In genomic region chr10:132302421-132302820, GRCh38 we compare ENCODE assay signal across 15 cellular contexts. TPM values are rescaled to one million over a fixed set of nuclear protein-coding genes. Genes with fewer than 3 reads are reported as not detected.
A peak's percentile ranks its signal among the peaks of the same experiment; 100 is the strongest.
DNase-seq lines count a peak whose midpoint lies in the region; ATAC-seq and TF ChIP-seq lines count a peak whose summit lies in the region.
"Had no signal": no experiment of that assay in that cellular context is flagged by ENCODE, and none has a peak within 500 bp of the region (broad histone marks: within the 10 kb centered on the region; RNA-seq: fewer than 3 reads in every experiment).

No MANE protein-coding gene starts in this region.

- H3K79me1 ChIP-seq in H9 (ENCODE audit: insufficient read depth, low read depth, low read length, poor library complexity, severe bottlenecking) = no peaks in the 10 kb centered on the region

- no peak for TF ChIP-seq CTCF in HEK293 (tag by site-specific recombination; IDR thresholded peaks at IDR 0.05)
- TF ChIP-seq CTCF in dorsolateral prefrontal cortex (IDR thresholded peaks at IDR 0.05 in 54 of 56, conservative IDR thresholded peaks at IDR 0.05 in 2 of 56; ENCODE audit: low read depth in 1 of 56, partially characterized antibody in 56 of 56) = no peak
- no peak for TF ChIP-seq CTCF in H9 (conservative IDR thresholded peaks at IDR 0.05)

- CTCF ChIA-PET in HEK293 (lab: Yijun Ruan, JAX) = no interaction called here

- H2BK12ac ChIP-seq in H9 (ENCODE audit: insufficient read length, low read depth, low read length) = no peak overlapping the region

- peaks cover 14 to 17% of the 10 kb centered on the region in 2 experiments for H3K9me3 Mint-ChIP-seq in H9

- no peak overlapping the region for H3K23ac ChIP-seq in H9 (ENCODE audit: insufficient read length, low read depth, low read length)

- no peak overlapping the region for H4K8ac ChIP-seq in H9 (replicated peaks; ENCODE audit: insufficient read length, low read depth, low read length)

- H3T11ph ChIP-seq in H9 (ENCODE audit: low read length) = no peak overlapping the region

- no peak overlapping the region for H3K27ac ChIP-seq in BLaER1
- no peak overlapping the region for H3K27ac ChIP-seq in HEK293 (ENCODE audit: extremely low read depth, low read depth, low read length)
- peak overlapping the region in 48 of 59 donors; percentile 6 to 88 (median 72) for H3K27ac ChIP-seq in dorsolateral prefrontal cortex
- no peak overlapping the region for H3K27ac ChIP-seq in H9 (ENCODE audit: insufficient read length, low read depth, low read length)
- H3K27ac ChIP-seq: C4-2B, PC-9 had no signal

- no peak overlapping the region for H3K56ac ChIP-seq in H9 (ENCODE audit: insufficient read length, low read depth, low read length)

- no peak overlapping the region for H3K14ac ChIP-seq in H9 (ENCODE audit: insufficient read depth, low read length)

- no peak overlapping the region for H2AFZ ChIP-seq in H9 (ENCODE audit: low read length)
- H2AFZ ChIP-seq: PC-9 had no signal

- no peak overlapping the region for H4K91ac ChIP-seq in H9 (ENCODE audit: insufficient read length, low read depth, low read length)

- H3K4ac ChIP-seq in H9 (ENCODE audit: low read depth, low read length) = no peak overlapping the region

- no peak for ATAC-seq in sciatic nerve

- H3K18ac ChIP-seq in H9 (ENCODE audit: insufficient read length, low read depth, low read length) = no peak overlapping the region

- peaks cover 11 to 17% (median 11%) of the 10 kb centered on the region in 3 experiments for H3K36me3 Mint-ChIP-seq in H9 (ENCODE audit: insufficient read depth in 1 of 3, low read depth in 3 of 3)

- no peak overlapping the region for H2BK15ac ChIP-seq in H9 (ENCODE audit: low read depth, low read length)

- H3K9me3 ChIP-seq in BLaER1 (peaks cover 17% of the 10 kb centered on the region), HEK293 (ENCODE audit: control insufficient read depth, insufficient read depth, low read depth, low read length) (no peaks in the 10 kb centered on the region; the same call in 1 of the 2 replicates), H9 (ENCODE audit: control insufficient read depth, low read depth, low read length) (peaks cover 8% of the 10 kb centered on the region)

- DNase-seq in dorsolateral prefrontal cortex = peak in 1 of 10 donors; percentile 34
- DNase-seq in sciatic nerve (ENCODE audit: low spot score) = peak; percentile 52
- no peak for DNase-seq in central memory CD4-positive, alpha-beta T cell
- no peak for DNase-seq in COR-L47 (lab: John Stamatoyannopoulos, UW)
- DNase-seq in H9 = no peak
- DNase-seq: DMS79, IMR-90, NCI-H1048, NCI-H1436, NCI-H2029, NCI-H526, PC-9 had no signal

- H3K4me2 ChIP-seq in BLaER1 = peak overlapping the region; percentile 95
- no peak overlapping the region for H3K4me2 ChIP-seq in H9 (ENCODE audit: insufficient read depth, insufficient read length, low read length)
- H3K4me2 ChIP-seq: PC-9 had no signal

- H3K9ac ChIP-seq in BLaER1 (no peak overlapping the region), H9 (ENCODE audit: extremely low read depth, insufficient read length, low read length) (no peak overlapping the region)

- H3K27me3 ChIP-seq in BLaER1 = peaks cover 45% of the 10 kb centered on the region
- H3K27me3 ChIP-seq in dorsolateral prefrontal cortex = no peaks in the 10 kb centered on the region
- H3K27me3 ChIP-seq in H9 (ENCODE audit: insufficient read depth, low read length) = peaks cover 3% of the 10 kb centered on the region; the same call in 1 of the 2 replicates

- 0 out of 2 replicates have a peak, but pooled peaks cover 6% of the 10 kb centered on the region for H3K36me3 ChIP-seq in BLaER1
- H3K36me3 ChIP-seq in HEK293 (ENCODE audit: control insufficient read depth in 2 of 2, insufficient read depth in 1 of 2, low read length in 2 of 2) = no peaks in the 10 kb centered on the region

- H3K4me1 Mint-ChIP-seq in H9 = peaks cover 13 to 18% of the 10 kb centered on the region in 2 experiments

- peaks cover 48% of the 10 kb centered on the region for H4K20me1 ChIP-seq in BLaER1
- no peaks in the 10 kb centered on the region for H4K20me1 ChIP-seq in H9 (ENCODE audit: control insufficient read depth, insufficient read depth, insufficient read length)

- H3K4me3 ChIP-seq in BLaER1 (no peak overlapping the region), HEK293 (ENCODE audit: low read depth, low read length) (no peak overlapping the region), dorsolateral prefrontal cortex (no peak overlapping the region)
- H3K4me3 ChIP-seq: PC-9 had no signal

- H2AK5ac ChIP-seq in H9 (ENCODE audit: insufficient read length, low read length) = no peak overlapping the region

- H3K4me3 Mint-ChIP-seq in H9 = no peak overlapping the region

- intact Hi-C loops in dorsolateral prefrontal cortex (cut with DNase I) (loop anchor here in 1 of 2 donors (5.0 kb wide), 1 partner anchor 60 kb away; no protein-coding TSS in a partner anchor), sciatic nerve (cut with DNase I) (no loop called here)

- H3K27ac Mint-ChIP-seq in H9 = no peak overlapping the region

- no peak overlapping the region for H2BK120ac ChIP-seq in H9 (ENCODE audit: low read depth, low read length, poor library complexity, severe bottlenecking)

- no peak overlapping the region for H2BK5ac ChIP-seq in H9 (ENCODE audit: insufficient read length, low read length)

- no peaks in the 10 kb centered on the region for H3K79me2 ChIP-seq in H9 (ENCODE audit: insufficient read depth, low read length)

- no peaks in the 10 kb centered on the region for H3K23me2 ChIP-seq in H9 (ENCODE audit: insufficient read length, low read depth, low read length, poor library complexity, severe bottlenecking)

- POLR2A ChIA-PET in HEK293 (lab: Yijun Ruan, JAX) = no interaction called here

- no peak overlapping the region for H4K5ac ChIP-seq in H9 (ENCODE audit: insufficient read length, low read depth, low read length)

- peaks cover 84% of the 10 kb centered on the region for H3K4me1 ChIP-seq in BLaER1
- no peaks in the 10 kb centered on the region for H3K4me1 ChIP-seq in HEK293 (ENCODE audit: control insufficient read depth, insufficient read depth, low read length)
- no peaks in the 10 kb centered on the region for H3K4me1 ChIP-seq in H9 (ENCODE audit: insufficient read depth, low read length)

- H2BK20ac ChIP-seq in H9 (ENCODE audit: low read depth, low read length, poor library complexity, severe bottlenecking) = no peak overlapping the region

- H3K27me3 Mint-ChIP-seq in H9 (ENCODE audit: low read depth) = peaks cover 40% of the 10 kb centered on the region

- no CpG with 5 or more reads among the region's 11 CpGs for WGBS in H9 (ENCODE audit: extremely low coverage, insufficient read length, low lambda C conversion rate)

TF ChIP-seq in HEK293, 187 proteins besides CTCF, POLR2A, EP300 and RAD21:
- TF ChIP-seq GLIS1 (tag by site-specific recombination; IDR thresholded peaks at IDR 0.05) = 0 out of 2 replicates have a peak, but pooled peaks have one; percentile 36
- TF ChIP-seq ZNF114 (tag by site-specific recombination; IDR thresholded peaks at IDR 0.05) = no peak

RNA-seq across cellular contexts. Expression of gene STK32C, which starts 5.3 kb away (rescaled TPM):
- total RNA-seq in dorsolateral prefrontal cortex (10 to 100 TPM; 30.1 to 78.4 (median 57.0) TPM), sciatic nerve (11.1 TPM), H9 (2021) (11.3 and 13.1 TPM in 2 replicates)

RNA-seq across cellular contexts. Expression of gene LRRC27, which starts 29.6 kb away (rescaled TPM):
- total RNA-seq in dorsolateral prefrontal cortex (10 to 100 TPM; 14.0 to 36.4 (median 25.3) TPM), sciatic nerve (12.4 TPM), H9 (2021) (1.9 and 2.7 TPM in 2 replicates)

Comparison
In these comparisons a context has a peak if more than half of its experiments do, and no peak if none do; other contexts are left out.
1. H3K27ac ChIP-seq: peak in dorsolateral prefrontal cortex (48 of 59); none in BLaER1 (single experiment), HEK293 (single experiment) and H9 (single experiment).